In the genomic region with DNA sequence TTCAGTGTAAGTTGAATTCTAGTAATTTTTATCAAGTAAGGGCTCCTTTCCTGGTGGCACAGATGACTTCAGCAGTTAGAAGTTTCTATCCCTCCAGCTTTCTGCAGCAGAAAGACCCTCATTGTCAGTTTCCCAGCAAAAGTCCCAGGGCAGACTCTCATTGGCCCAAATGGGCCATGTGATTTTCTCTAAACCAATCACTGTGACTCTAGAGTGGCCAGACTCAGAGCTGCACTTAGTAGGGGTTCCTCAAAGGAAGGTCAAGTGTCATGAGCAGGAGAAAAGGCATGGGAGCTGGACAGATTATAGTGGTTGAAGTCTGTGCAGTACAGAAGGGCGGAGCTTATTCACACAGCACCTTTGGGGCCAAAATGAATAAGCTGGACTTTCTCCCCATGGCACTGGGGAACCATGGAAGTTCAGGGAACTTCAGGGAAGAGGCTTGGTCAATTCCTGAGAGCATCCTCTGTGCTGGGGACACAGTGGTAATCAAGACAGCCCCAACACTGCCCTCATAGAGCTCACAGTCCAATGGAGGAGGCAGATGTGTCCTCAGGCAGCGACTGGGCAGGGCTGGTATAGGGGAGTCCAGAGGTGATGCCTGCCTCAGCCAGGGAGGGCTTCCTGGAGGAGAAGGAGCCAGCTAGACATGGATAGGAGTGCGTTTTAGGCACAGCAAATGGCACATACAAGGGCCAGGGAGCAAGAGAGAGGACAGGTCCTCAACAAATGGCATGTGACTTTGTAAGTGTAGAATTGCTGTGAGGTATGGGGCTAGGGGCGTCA, we compare ENCODE assay signal across 22 cellular contexts. TPM values are rescaled to one million over a fixed set of nuclear protein-coding genes. Genes with fewer than 3 reads are reported as not detected.
A peak's percentile ranks its signal among the peaks of the same experiment; 100 is the strongest.
DNase-seq lines count a peak whose midpoint lies in the region; ATAC-seq, FAIRE-seq and TF ChIP-seq lines count a peak whose summit lies in the region.
"Had no signal": no experiment of that assay in that cellular context is flagged by ENCODE, and none has a peak within 500 bp of the region (broad histone marks: within the 10 kb centered on the region; RNA-seq: fewer than 3 reads in every experiment).

No MANE protein-coding gene starts in this region.

- TF ChIP-seq POLR2A in H1 (IDR thresholded peaks at IDR 0.05; ENCODE audit: control extremely low read depth in 1 of 2, low read depth in 2 of 2, low read length in 2 of 2), result peak in 1 of 2 experiments; percentile 20; a peak in 1 of 3 replicates

- no peak overlapping the region for H2BK15ac ChIP-seq in H1 (ENCODE audit: low read length)

- no peak overlapping the region for H2AK5ac ChIP-seq in H1 (ENCODE audit: low read depth, low read length)

- H3K4me2 ChIP-seq in H1 (ENCODE audit: insufficient read depth in 1 of 2, low read depth in 2 of 2, low read length in 2 of 2) (no peak overlapping the region), neural cell (ENCODE audit: low read length) (no peak overlapping the region)
- H3K4me2 ChIP-seq: BLaER1 treated with 17β-estradiol and CSF1 and Interleukin-3, amounts not matched to agents 10 nM and 100 nM had no signal

- intact Hi-C loops in Right ventricle myocardium superior (cut with DNase I), result no loop called here
- intact Hi-C loops in cardiac septum (cut with DNase I), result no loop called here
- intact Hi-C loops in A673 (cut with micrococcal nuclease; ENCODE audit: unreplicated experiment), result no loop called here

- H2BK20ac ChIP-seq in H1 (ENCODE audit: low read length), result no peak overlapping the region

- H3K9ac ChIP-seq in H1 (replicated peaks in 1 of 4; ENCODE audit: extremely low read depth in 1 of 4, low read depth in 3 of 4, low read length in 3 of 4), result no peak overlapping the region
- H3K9ac ChIP-seq in neural cell (ENCODE audit: low read length), result no peak overlapping the region
- H3K9ac ChIP-seq: BLaER1 treated with 17β-estradiol and CSF1 and Interleukin-3, amounts not matched to agents 10 nM and 100 nM had no signal

- H3K56ac ChIP-seq in H1 (replicated peaks; ENCODE audit: insufficient read length, low read depth, low read length), result no peak overlapping the region

- H3K79me2 ChIP-seq in H1 (ENCODE audit: control insufficient read depth in 1 of 2, insufficient read depth in 2 of 2, low read length in 2 of 2), result no peaks in the 10 kb centered on the region
- H3K79me2 ChIP-seq in neural cell (replicated peaks; ENCODE audit: insufficient read depth, low read length), result no peaks in the 10 kb centered on the region

- no peak for TF ChIP-seq EP300 in H1 (IDR thresholded peaks at IDR 0.05; ENCODE audit: borderline replicate concordance in 1 of 2, low read depth in 2 of 2, low read length in 2 of 2)
- TF ChIP-seq EP300 in neural cell (conservative IDR thresholded peaks at IDR 0.05; ENCODE audit: poor library complexity, severe bottlenecking), result no peak

- no peaks in the 10 kb centered on the region; a peak in 3 of 8 replicates for H3K36me3 ChIP-seq in H1 (ENCODE audit: control insufficient read depth in 2 of 4, insufficient read depth in 4 of 4, low read length in 3 of 4)
- H3K36me3 ChIP-seq in neural cell (ENCODE audit: insufficient read depth, low read length), result no peaks in the 10 kb centered on the region
- no peaks in the 10 kb centered on the region for H3K36me3 ChIP-seq in A673 (ENCODE audit: insufficient read depth, low read length, poor library complexity, severe bottlenecking)
- H3K36me3 ChIP-seq: Peyer's patch had no signal

- 81% methylated on average over 4 of the region's 4 CpGs; no CpG with 5 or more reads in 1 of the 2 experiments for WGBS in H1 (ENCODE audit: extremely low coverage in 1 of 2, insufficient coverage in 1 of 2, insufficient read length in 1 of 2, insufficient replicate concordance in 2 of 2, low coverage in 1 of 2, low lambda C conversion rate in 2 of 2, missing lambda C conversion rate in 1 of 2), 2 experiments

- H3K4me3 Mint-ChIP-seq in T-cell, result no peak overlapping the region

- TF ChIP-seq RAD21 in H1 (IDR thresholded peaks at IDR 0.05 in 1 of 2, conservative IDR thresholded peaks at IDR 0.05 in 1 of 2; ENCODE audit: low read depth in 2 of 2, low read length in 2 of 2) (no peak), neural cell (conservative IDR thresholded peaks at IDR 0.05) (no peak)

- no peak overlapping the region for H3K14ac ChIP-seq in H1 (ENCODE audit: insufficient read length)

- H3K9me3 ChIP-seq in H1 (ENCODE audit: insufficient read depth in 2 of 2, low read depth in 1 of 2, low read length in 1 of 2) (no peaks in the 10 kb centered on the region), neural cell (ENCODE audit: low read length) (no peaks in the 10 kb centered on the region), A673 (ENCODE audit: low read depth, low read length, poor library complexity, severe bottlenecking) (no peaks in the 10 kb centered on the region)
- H3K9me3 ChIP-seq: BLaER1 treated with 17β-estradiol and CSF1 and Interleukin-3, amounts not matched to agents 10 nM and 100 nM; MG63; Peyer's patch had no signal

- H2BK5ac ChIP-seq in H1 (ENCODE audit: low read depth, low read length), result no peak overlapping the region; the same call in 1 of the 2 replicates

- no peak for DNase-seq in Right ventricle myocardium superior
- DNase-seq in cardiac septum (ENCODE audit: low spot score), result no peak
- DNase-seq in H1 (ENCODE audit: low read depth in 1 of 2, low spot score in 2 of 2), result no peak
- DNase-seq in T-cell, result no peak
- DNase-seq in A673 (ENCODE audit: low spot score), result no peak
- DNase-seq in central memory CD4-positive, alpha-beta T cell, result no peak
- DNase-seq: CD8-positive, alpha-beta memory T cell; DMS79; Karpas-422; MG63; NCI-H1092; NCI-H146; NCI-H2227 treated with DMSO at 0.1 percent for 48 hours; NCI-H524 treated with DMSO at 0.1 percent for 48 hours; Peyer's patch; SIG-M5 had no signal

- H2AFZ ChIP-seq in H1 (ENCODE audit: low read length) (no peak overlapping the region), neural cell (ENCODE audit: low read depth, low read length) (no peak overlapping the region)

- no peak overlapping the region for H4K5ac ChIP-seq in H1 (ENCODE audit: insufficient read length, low read depth, low read length)

- no peak overlapping the region for H3K27ac ChIP-seq in H1 (ENCODE audit: low read depth, low read length)
- H3K27ac ChIP-seq in neural cell (ENCODE audit: low read length), result no peak overlapping the region
- H3K27ac ChIP-seq in A673 (ENCODE audit: low read depth, low read length, poor library complexity, severe bottlenecking), result no peak overlapping the region
- H3K27ac ChIP-seq: BLaER1 treated with 17β-estradiol and CSF1 and Interleukin-3, amounts not matched to agents 10 nM and 100 nM; Peyer's patch had no signal

- ATAC-seq in Right ventricle myocardium superior (ENCODE audit: poor library complexity), result peak; percentile 7
- ATAC-seq in HG03439 (IDR thresholded peaks at IDR 0.05; ENCODE audit: unreplicated experiment), result no peak
- ATAC-seq in T-cell (replicated peaks in 1 of 4), result no peak

- peaks cover 11% of the 10 kb centered on the region for H3K36me3 Mint-ChIP-seq in T-cell

- POLR2A ChIA-PET in H1 (lab: Charles Lee; ENCODE audit: partially characterized antibody) (interaction anchor here (0.7 to 1.4 kb wide), 2 partner anchors 26 to 29 kb away, joined by 3 to 4 read pairs; no protein-coding TSS in a partner anchor), T-cell (lab: Charles Lee) (no interaction called here), A673 (lab: Charles Lee; ENCODE audit: low non-redundant PET) (interaction anchor here (0.6 kb wide), 1 partner anchor 129 kb away, joined by 4 read pairs; no protein-coding TSS in a partner anchor)

- H3K4me3 ChIP-seq in H1 (ENCODE audit: extremely low read depth in 1 of 4, insufficient read depth in 2 of 4, low read depth in 3 of 4, low read length in 4 of 4) (no peak overlapping the region), neural cell (ENCODE audit: low read length) (no peak overlapping the region), A673 (ENCODE audit: low read depth, low read length, poor library complexity, severe bottlenecking) (no peak overlapping the region)
- H3K4me3 ChIP-seq: BLaER1 treated with 17β-estradiol and CSF1 and Interleukin-3, amounts not matched to agents 10 nM and 100 nM; MG63; Peyer's patch had no signal

- TF ChIP-seq CTCF in H1 (IDR thresholded peaks at IDR 0.05; ENCODE audit: control extremely low read depth in 1 of 3, insufficient read depth in 1 of 3, low read depth in 1 of 3, low read length in 3 of 3) (no peak), neural cell (IDR thresholded peaks at IDR 0.05; ENCODE audit: poor library complexity, severe bottlenecking) (no peak), A673 (conservative IDR thresholded peaks at IDR 0.05; ENCODE audit: low read depth, low read length) (no peak)

- no peaks in the 10 kb centered on the region; the same call in 1 of the 2 replicates for H3K23me2 ChIP-seq in H1 (ENCODE audit: low read depth, low read length)

- H3K79me1 ChIP-seq in H1 (ENCODE audit: low read depth, low read length), result no peaks in the 10 kb centered on the region

- H3K27me3 ChIP-seq in H1 (replicated peaks in 1 of 4; ENCODE audit: control insufficient read depth in 3 of 4, extremely low read depth in 1 of 4, insufficient read depth in 3 of 4, low read length in 3 of 4) (peaks cover 0 to 13% (median 10%) of the 10 kb centered on the region in 4 experiments; a peak in 3 of 7 replicates), neural cell (ENCODE audit: insufficient read depth, low read depth, low read length) (no peaks in the 10 kb centered on the region), A673 (replicated peaks; ENCODE audit: insufficient read depth, low read depth, low read length, poor library complexity) (no peaks in the 10 kb centered on the region)
- H3K27me3 ChIP-seq: BLaER1 treated with 17β-estradiol and CSF1 and Interleukin-3, amounts not matched to agents 10 nM and 100 nM; MG63; Peyer's patch had no signal

- H3F3A ChIP-seq in neural cell (ENCODE audit: insufficient read depth, low read length, poor library complexity, severe bottlenecking), result no peaks in the 10 kb centered on the region

- FAIRE-seq in H1 (lab: Jason Lieb, UNC), result no peak
- FAIRE-seq: D721Med had no signal

- H2BK120ac ChIP-seq in H1 (replicated peaks; ENCODE audit: low read depth, low read length), result no peak overlapping the region

- 0 out of 2 replicates have a peak overlapping the region, but pooled peaks have one; percentile 3 for H4K8ac ChIP-seq in H1 (ENCODE audit: extremely low read depth, insufficient read depth, low read length)

- no peak overlapping the region for H4K91ac ChIP-seq in H1 (replicated peaks; ENCODE audit: insufficient read length, low read length)

- H3K4me1 ChIP-seq in H1 (replicated peaks in 1 of 4; ENCODE audit: control insufficient read depth in 3 of 4, insufficient read depth in 4 of 4, low read length in 3 of 4) (no peaks in the 10 kb centered on the region; a peak in 2 of 7 replicates), A673 (ENCODE audit: insufficient read depth, low read length, poor library complexity, severe bottlenecking) (peaks cover 4% of the 10 kb centered on the region)
- H3K4me1 ChIP-seq: BLaER1 treated with 17β-estradiol and CSF1 and Interleukin-3, amounts not matched to agents 10 nM and 100 nM; Peyer's patch had no signal

- no peaks in the 10 kb centered on the region for H3K4me1 Mint-ChIP-seq in T-cell

- H3K4ac ChIP-seq in H1 (replicated peaks; ENCODE audit: insufficient read length, low read depth, low read length), result no peak overlapping the region

- no peaks in the 10 kb centered on the region for H3K9me3 Mint-ChIP-seq in T-cell
- H3K9me3 Mint-ChIP-seq: CD8-positive, alpha-beta memory T cell had no signal

- peak overlapping the region; percentile 50; the same call in 1 of the 2 replicates for H2BK12ac ChIP-seq in H1 (ENCODE audit: low read depth, low read length)

- H3K27me3 Mint-ChIP-seq in T-cell, result peaks cover 0 to 3% of the 10 kb centered on the region in 2 donors

- no peak overlapping the region for H3K27ac Mint-ChIP-seq in T-cell

- H4K20me1 ChIP-seq in H1 (replicated peaks in 1 of 2; ENCODE audit: control insufficient read depth in 1 of 2, insufficient read depth in 2 of 2, low read length in 2 of 2) (no peaks in the 10 kb centered on the region), neural cell (ENCODE audit: insufficient read depth) (no peaks in the 10 kb centered on the region)

- H3K23ac ChIP-seq in H1 (ENCODE audit: insufficient read length), result no peak overlapping the region

- H3K9me2 ChIP-seq in neural cell (ENCODE audit: insufficient read depth, low read length), result no peaks in the 10 kb centered on the region

- H3K18ac ChIP-seq in H1 (ENCODE audit: extremely low read depth, low read length), result no peak overlapping the region

- CTCF ChIA-PET in H1 (lab: Charles Lee; ENCODE audit: partially characterized antibody), result interaction anchor here (0.7 to 1.3 kb wide), 2 partner anchors 9 to 57 kb away, joined by 3 to 6 read pairs; no protein-coding TSS in a partner anchor
- CTCF ChIA-PET in T-cell (lab: Charles Lee), result interaction anchor here in 1 of 2 donors (0.6 kb wide), 1 partner anchor 62 kb away, joined by 3 read pairs; no protein-coding TSS in a partner anchor
- CTCF ChIA-PET in A673 (lab: Charles Lee), result interaction anchor here (0.6 kb wide), 1 partner anchor 398 kb away, joined by 3 read pairs; a partner anchor contains a TSS

- no TSS peak for BruUV-seq in A673 (replicated peaks; lab: Mats Ljungman, UMichigan)

RNA-seq across cellular contexts. Expression of a gene that starts 18.3 kb away (rescaled TPM):
- total RNA-seq in Right ventricle myocardium superior (6,434 TPM), cardiac septum (2,391 TPM), T-cell (not detected), A673 (2021) (not detected in 2 replicates)
- not detected in 2 replicates for total RNA-seq in H1 (2021; fragmentation: NEBNext Ultra II Directional; extraction: Animal tissue kit (Norgen Biotek cat#: 25700))
- polyA plus RNA-seq in H1 (2011; rRNA removed) (0.08 and 0.09 TPM in 2 replicates), neural cell (0.14 TPM in 1 of 2 replicates, not detected in the other)
- 0.09 TPM for polyA plus RNA-seq in H1 (2011; cell fraction: cytosol; rRNA removed)
- polyA plus RNA-seq in H1 (2011; cell fraction: nucleus; rRNA removed), result 0.06 TPM
- 0.13 to 0.28 TPM in 2 of 4 replicates, not detected in the others for polyA plus RNA-seq in H1 (2012, experiment 1 of 2)
- polyA plus RNA-seq in H1 (2012, experiment 2 of 2), result 0.09 TPM
- 0.06 TPM for polyA plus RNA-seq in H1 (2013, experiment 1 of 2)
- polyA plus RNA-seq in H1 (2013, experiment 2 of 2), result 0.06 TPM
- not detected in 2 replicates for polyA minus RNA-seq in H1 (2011; rRNA and poly(A)+ RNA removed)
- polyA minus RNA-seq in H1 (2011; cell fraction: cytosol; rRNA and poly(A)+ RNA removed), result not detected
- not detected for polyA minus RNA-seq in H1 (2011; cell fraction: nucleus; rRNA and poly(A)+ RNA removed)
- not detected in 2 replicates for polyA minus RNA-seq in neural cell
- total RNA-seq: A172; CD8-positive, alpha-beta memory T cell; Peyer's patch had no signal

RNA-seq across cellular contexts. Expression of a gene that starts 36.2 kb away (rescaled TPM):
- total RNA-seq in Right ventricle myocardium superior (not detected), cardiac septum (not detected), T-cell (under 1 TPM in 1 of 5 donors, not detected in 4; 0.35 TPM), A673 (2021) (0.44 and 0.49 TPM in 2 replicates)
- 2.8 and 3.2 TPM in 2 replicates for total RNA-seq in H1 (2021; fragmentation: NEBNext Ultra II Directional; extraction: Animal tissue kit (Norgen Biotek cat#: 25700))
- polyA plus RNA-seq in H1 (2011; rRNA removed) (1.3 and 2.4 TPM in 2 replicates), neural cell (0.44 TPM in 1 of 2 replicates, not detected in the other)
- 2.7 TPM for polyA plus RNA-seq in H1 (2011; cell fraction: cytosol; rRNA removed)
- 3.0 TPM for polyA plus RNA-seq in H1 (2011; cell fraction: nucleus; rRNA removed)
- polyA plus RNA-seq in H1 (2012, experiment 1 of 2), result 0.50 to 1.9 TPM (median 1.8 TPM) in 4 replicates
- 2.0 TPM for polyA plus RNA-seq in H1 (2012, experiment 2 of 2)
- polyA plus RNA-seq in H1 (2013, experiment 1 of 2), result 3.0 TPM
- 2.4 TPM for polyA plus RNA-seq in H1 (2013, experiment 2 of 2)
- 0.41 and 0.50 TPM in 2 replicates for polyA minus RNA-seq in H1 (2011; rRNA and poly(A)+ RNA removed)
- 1.0 TPM for polyA minus RNA-seq in H1 (2011; cell fraction: cytosol; rRNA and poly(A)+ RNA removed)
- polyA minus RNA-seq in H1 (2011; cell fraction: nucleus; rRNA and poly(A)+ RNA removed), result 1.00 TPM
- 0.46 TPM in 1 of 2 replicates, not detected in the other for polyA minus RNA-seq in neural cell
- total RNA-seq: A172; CD8-positive, alpha-beta memory T cell; Peyer's patch had no signal
- polyA plus RNA-seq: CD8-positive, alpha-beta memory T cell had no signal

RNA-seq across cellular contexts. Expression of a gene that starts 53.3 kb away (rescaled TPM):
- total RNA-seq in Right ventricle myocardium superior (19.7 TPM), cardiac septum (36.6 TPM), T-cell (10 to 100 TPM; 28.0 to 34.8 (median 29.9) TPM), A673 (2021) (44.0 and 46.4 TPM in 2 replicates)
- total RNA-seq in H1 (2021; fragmentation: NEBNext Ultra II Directional; extraction: Animal tissue kit (Norgen Biotek cat#: 25700)), result 46.8 and 49.8 TPM in 2 replicates
- polyA plus RNA-seq in H1 (2011; rRNA removed) (12.3 and 22.4 TPM in 2 replicates), neural cell (11.6 and 23.1 TPM in 2 replicates)
- 11.8 TPM for polyA plus RNA-seq in H1 (2011; cell fraction: cytosol; rRNA removed)
- polyA plus RNA-seq in H1 (2011; cell fraction: nucleus; rRNA removed), result 25.0 TPM
- 37.1 to 48.7 TPM (median 42.2 TPM) in 4 replicates for polyA plus RNA-seq in H1 (2012, experiment 1 of 2)
- polyA plus RNA-seq in H1 (2012, experiment 2 of 2), result 29.4 TPM
- 22.0 TPM for polyA plus RNA-seq in H1 (2013, experiment 1 of 2)
- 21.6 TPM for polyA plus RNA-seq in H1 (2013, experiment 2 of 2)
- polyA minus RNA-seq in H1 (2011; rRNA and poly(A)+ RNA removed), result 27.3 and 30.2 TPM in 2 replicates
- 26.7 TPM for polyA minus RNA-seq in H1 (2011; cell fraction: cytosol; rRNA and poly(A)+ RNA removed)
- 19.4 TPM for polyA minus RNA-seq in H1 (2011; cell fraction: nucleus; rRNA and poly(A)+ RNA removed)
- polyA minus RNA-seq in neural cell, result 23.8 and 35.8 TPM in 2 replicates

RNA-seq across cellular contexts. Expression of a gene that starts 59.1 kb away (rescaled TPM):
- total RNA-seq in Right ventricle myocardium superior (1.3 TPM), cardiac septum (1.7 TPM), T-cell (not detected), A673 (2021) (not detected in 2 replicates)
- total RNA-seq in H1 (2021; fragmentation: NEBNext Ultra II Directional; extraction: Animal tissue kit (Norgen Biotek cat#: 25700)), result 1.5 and 1.6 TPM in 2 replicates
- polyA plus RNA-seq in H1 (2011; rRNA removed) (1.4 and 3.4 TPM in 2 replicates), neural cell (not detected in 2 replicates)
- 1.2 TPM for polyA plus RNA-seq in H1 (2011; cell fraction: cytosol; rRNA removed)
- polyA plus RNA-seq in H1 (2011; cell fraction: nucleus; rRNA removed), result 2.1 TPM
- 0.57 to 1.4 TPM (median 1.0 TPM) in 4 replicates for polyA plus RNA-seq in H1 (2012, experiment 1 of 2)
- polyA plus RNA-seq in H1 (2012, experiment 2 of 2), result 0.75 TPM
- 1.5 TPM for polyA plus RNA-seq in H1 (2013, experiment 1 of 2)
- 1.8 TPM for polyA plus RNA-seq in H1 (2013, experiment 2 of 2)
- polyA minus RNA-seq in H1 (2011; rRNA and poly(A)+ RNA removed), result 0.16 and 0.27 TPM in 2 replicates
- polyA minus RNA-seq in H1 (2011; cell fraction: cytosol; rRNA and poly(A)+ RNA removed), result 0.88 TPM
- polyA minus RNA-seq in H1 (2011; cell fraction: nucleus; rRNA and poly(A)+ RNA removed), result 0.70 TPM
- not detected in 2 replicates for polyA minus RNA-seq in neural cell
- total RNA-seq: A172; CD8-positive, alpha-beta memory T cell; G401 had no signal
- polyA plus RNA-seq: CD8-positive, alpha-beta memory T cell had no signal

Comparison
In these comparisons a context has a peak if more than half of its experiments do, and no peak if none do; other contexts are left out.
1. RNA of a gene that starts 18.3 kb away (total RNA-seq): 6,434 TPM in Right ventricle myocardium superior (single experiment) and 2,391 TPM in cardiac septum (single experiment); not detected in H1, not detected in T-cell and not detected in A673; every median in the first group is over 1,000 times any median in the second.
2. POLR2A ChIA-PET loops: an anchor here in H1 (0.7 to 1.4 kb wide) and A673 (0.6 kb wide); none called in T-cell.